8 cellular contexts compared by ENCODE assay signal in genomic region chr13:46179576-46180368, GRCh38. TPM values are rescaled to one million over a fixed set of nuclear protein-coding genes. Genes with fewer than 3 reads are reported as not detected.
DNase-seq lines count a peak whose midpoint lies in the region; ATAC-seq and TF ChIP-seq lines count a peak whose summit lies in the region.

No MANE protein-coding gene starts in this region.

- H3K9me2 ChIP-seq in MM.1S (replicated peaks; ENCODE audit: insufficient read depth, low read length) = no peaks in the 10 kb centered on the region

- H3K9me3 ChIP-seq in MM.1S (replicated peaks; ENCODE audit: insufficient read depth, low read length) = no peaks in the 10 kb centered on the region

- H3K79me2 ChIP-seq in MM.1S (ENCODE audit: low read length) = peaks cover 87% of the 10 kb centered on the region

- DNase-seq in MM.1S = no peak
- peak in 2 of 3 experiments; percentile 46 to 54 for DNase-seq in activated CD8-positive, alpha-beta memory T cell treated with anti-CD3 and anti-CD28 coated beads for 48 hours (ENCODE audit: low read depth in 2 of 3, low spot score in 2 of 3)
- peak; percentile 65 to 72 for DNase-seq in left colon
- DNase-seq in stimulated activated CD8-positive, alpha-beta memory T cell treated with anti-CD3 and anti-CD28 coated beads, Interleukin-4, amount 100 ng/mL, for 48 hours = peak; percentile 83
- DNase-seq in NCI-H526 (lab: John Stamatoyannopoulos, UW) = no peak
- no peak for DNase-seq in OCI-M2 (lab: John Stamatoyannopoulos, UW; ENCODE audit: unreplicated experiment)

- H3K4me2 ChIP-seq in MM.1S (ENCODE audit: low read depth, low read length) = peak overlapping the region; percentile 86

- ATAC-seq in left colon = no peak
- no peak for ATAC-seq in HG03095 (IDR thresholded peaks at IDR 0.05; ENCODE audit: unreplicated experiment)
- ATAC-seq in GM18511 (IDR thresholded peaks at IDR 0.05; ENCODE audit: unreplicated experiment) = no peak

- peak overlapping the region; percentile 82 for H3K9ac ChIP-seq in MM.1S (ENCODE audit: low read length)

- TF ChIP-seq CTCF in MM.1S (IDR thresholded peaks at IDR 0.05; ENCODE audit: low read length) = no peak

- peaks cover 42% of the 10 kb centered on the region for H3F3A ChIP-seq in MM.1S (ENCODE audit: insufficient read depth, low read length)

- H3K27ac ChIP-seq in MM.1S (ENCODE audit: low read length) = peak overlapping the region; percentile 99; the same call in 1 of the 2 replicates

- peaks cover 35% of the 10 kb centered on the region for H3K4me1 ChIP-seq in MM.1S (ENCODE audit: low read length)

- peaks cover 20% of the 10 kb centered on the region for H4K20me1 ChIP-seq in MM.1S (ENCODE audit: insufficient read depth, low read length)

- H2AFZ ChIP-seq in MM.1S (ENCODE audit: low read length) = no peak overlapping the region

- intact Hi-C loops in left colon (cut with DNase I, micrococcal nuclease) = no loop called here

- H3K36me3 ChIP-seq in MM.1S (replicated peaks; ENCODE audit: insufficient read depth, low read length) = no peaks in the 10 kb centered on the region

- H3K27me3 ChIP-seq in MM.1S (replicated peaks; ENCODE audit: insufficient read depth, low read length) = no peaks in the 10 kb centered on the region

- H3K4me3 ChIP-seq in MM.1S (ENCODE audit: low read length) = peak overlapping the region; percentile 81

RNA-seq across cellular contexts. Expression of gene LCP1, which starts 2.2 kb away (rescaled TPM):
- total RNA-seq in left colon = 10 to 100 TPM in 1 of 2 donors, 1 to 10 TPM in 1; 9.4 to 33.4 TPM

RNA-seq across cellular contexts. Expression of gene LRRC63, which starts 32.0 kb away (rescaled TPM):
- total RNA-seq in left colon = not detected

Comparison
In these comparisons a context has a peak if more than half of its experiments do, and no peak if none do; other contexts are left out.
1. DNase-seq: peak in activated CD8-positive, alpha-beta memory T cell treated with anti-CD3 and anti-CD28 coated beads for 48 hours (2 of 3), left colon (2 of 2) and stimulated activated CD8-positive, alpha-beta memory T cell treated with anti-CD3 and anti-CD28 coated beads, Interleukin-4, amount 100 ng/mL, for 48 hours (single experiment); none in MM.1S (single experiment), NCI-H526 (0 of 2) and OCI-M2 (single experiment).